In the genomic region with DNA sequence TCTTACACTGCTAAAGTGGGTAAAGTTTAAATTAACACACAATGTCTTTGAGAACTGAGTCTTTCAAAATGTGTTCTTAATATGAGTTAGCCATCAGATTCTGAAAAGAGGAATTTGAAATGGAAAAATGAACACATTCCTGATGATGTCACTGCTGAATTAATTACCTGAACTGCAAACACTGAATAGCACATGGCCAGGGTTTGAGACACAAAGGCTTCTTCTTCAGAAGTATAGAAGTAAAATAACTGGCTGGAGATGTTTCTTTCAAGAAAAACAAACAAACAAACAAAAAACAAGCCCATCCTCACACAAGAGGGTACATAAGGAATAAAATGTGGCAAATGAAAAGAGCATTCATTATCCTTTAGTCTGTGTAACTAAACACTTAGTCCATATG, we compare ENCODE assay signal across 12 cellular contexts. TPM values are rescaled to one million over a fixed set of nuclear protein-coding genes. Genes with fewer than 3 reads are reported as not detected.
A peak's percentile ranks its signal among the peaks of the same experiment; 100 is the strongest.
DNase-seq lines count a peak whose midpoint lies in the region; FAIRE-seq and TF ChIP-seq lines count a peak whose summit lies in the region.
"Had no signal": no experiment of that assay in that cellular context is flagged by ENCODE, and none has a peak within 500 bp of the region (broad histone marks: within the 10 kb centered on the region; RNA-seq: fewer than 3 reads in every experiment).

No MANE protein-coding gene starts in this region.

- no peak overlapping the region for H3K9ac ChIP-seq in keratinocyte (ENCODE audit: control insufficient read depth, extremely low read depth, insufficient read depth, low read length)

- H3K9me3 ChIP-seq in keratinocyte (ENCODE audit: control insufficient read depth, low read depth, low read length) (no peaks in the 10 kb centered on the region), stomach (no peaks in the 10 kb centered on the region), prostate gland (no peaks in the 10 kb centered on the region)

- H3K79me2 ChIP-seq in keratinocyte (ENCODE audit: control insufficient read depth, insufficient read depth, low read length) = no peaks in the 10 kb centered on the region

- H3K4me1 ChIP-seq in keratinocyte (ENCODE audit: control insufficient read depth, extremely low read depth, insufficient read depth, low read length) (peaks cover 20% of the 10 kb centered on the region), stomach (peaks cover 0 to 29% (median 7%) of the 10 kb centered on the region in 4 donors), prostate gland (replicated peaks) (no peaks in the 10 kb centered on the region)

- DNase-seq in H4 (ENCODE audit: low spot score) (peak; percentile 18), astrocyte of the spinal cord (ENCODE audit: low read depth, low spot score) (peak; percentile 46), keratinocyte (ENCODE audit: low read depth, low spot score) (no peak), stomach (no peak), G401 (ENCODE audit: low spot score) (no peak), prostate gland (ENCODE audit: low spot score) (no peak), NCI-H146 treated with DMSO at 0.1 percent for 48 hours (lab: John Stamatoyannopoulos, UW; ENCODE audit: unreplicated experiment) (no peak)
- DNase-seq in effector CD4-positive, alpha-beta T cell = no peak
- DNase-seq: activated CD4-positive, alpha-beta memory T cell treated with anti-CD3 and anti-CD28 coated beads, Interleukin-2, amount 10 ng/mL, durations not matched to agents 7 days and 5 days; naive B cell; NCI-H2171 treated with DMSO at 0.1 percent for 48 hours; stimulated activated CD4-positive, alpha-beta T cell treated with anti-CD3 and anti-CD28 coated beads, Interleukin-12 subunit alpha, Interleukin-12 subunit beta, amount 100 ng/mL, for 4 hours had no signal

- no peak overlapping the region for H3K4me2 ChIP-seq in keratinocyte (ENCODE audit: control insufficient read depth, extremely low read depth, insufficient read depth, low read depth, low read length)

- H3K36me3 ChIP-seq in keratinocyte (ENCODE audit: control insufficient read depth in 2 of 2, extremely low read depth in 1 of 2, insufficient read depth in 2 of 2, low read length in 2 of 2) (no peaks in the 10 kb centered on the region), stomach (no peaks in the 10 kb centered on the region), prostate gland (no peaks in the 10 kb centered on the region)

- peak overlapping the region; percentile 45 for H3K27ac ChIP-seq in keratinocyte (ENCODE audit: control insufficient read depth, insufficient read depth, low read length)
- H3K27ac ChIP-seq in stomach = peak overlapping the region in 3 of 5 donors; percentile 15 to 36 (median 22)
- H3K27ac ChIP-seq in prostate gland = no peak overlapping the region

- no peak overlapping the region for H2AFZ ChIP-seq in keratinocyte (ENCODE audit: control insufficient read depth, low read length)

- no peak for TF ChIP-seq EP300 in stomach (IDR thresholded peaks at IDR 0.05)

- H3K27me3 ChIP-seq in keratinocyte (ENCODE audit: control insufficient read depth, extremely low read depth, insufficient read depth, low read length) = no peaks in the 10 kb centered on the region
- H3K27me3 ChIP-seq in stomach = peaks cover 0 to 7% (median 0%) of the 10 kb centered on the region in 3 donors
- no peaks in the 10 kb centered on the region for H3K27me3 ChIP-seq in prostate gland (replicated peaks; ENCODE audit: insufficient read depth)

- TF ChIP-seq CTCF in astrocyte of the spinal cord (IDR thresholded peaks at IDR 0.05; ENCODE audit: low read depth, low read length) (no peak), keratinocyte (optimal IDR thresholded peaks at IDR 0.05 in 1 of 3, IDR thresholded peaks at IDR 0.05 in 1 of 3, conservative IDR thresholded peaks at IDR 0.05 in 1 of 3; ENCODE audit: extremely low read depth in 1 of 3, insufficient read depth in 2 of 3, low read length in 3 of 3) (no peak), stomach (IDR thresholded peaks at IDR 0.05) (no peak), prostate gland (IDR thresholded peaks at IDR 0.05) (no peak)

- no peaks in the 10 kb centered on the region for H3K9me1 ChIP-seq in keratinocyte (ENCODE audit: control insufficient read depth, extremely low read depth, insufficient read depth, low read length)

- H4K20me1 ChIP-seq in keratinocyte (ENCODE audit: control insufficient read depth, extremely low read depth, insufficient read depth, low read length) = no peaks in the 10 kb centered on the region

- peak; percentile 66 for FAIRE-seq in keratinocyte (lab: Jason Lieb, UNC)

- intact Hi-C loops in stomach (cut with DNase I; ENCODE audit: low total_unique reads) (no loop called here), prostate gland (cut with DNase I) (loop anchor here (10.0 kb wide), 2 partner anchors 148 to 338 kb away; no protein-coding TSS in a partner anchor)

- H3K4me3 ChIP-seq in astrocyte of the spinal cord (ENCODE audit: low read depth, low read length) (no peak overlapping the region), keratinocyte (ENCODE audit: control insufficient read depth in 2 of 3, extremely low read depth in 1 of 3, insufficient read depth in 2 of 3, low read depth in 1 of 3, low read length in 3 of 3) (no peak overlapping the region), stomach (no peak overlapping the region), prostate gland (no peak overlapping the region)

- TF ChIP-seq POLR2A in stomach (IDR thresholded peaks at IDR 0.05) (no peak), prostate gland (IDR thresholded peaks at IDR 0.05) (no peak)

- dilution Hi-C loops in keratinocyte (cut with MboI; ENCODE audit: extremely low pct_ligation_motif_present, low sequenced_read_pairs) = no loop called here

- in situ Hi-C loops in astrocyte of the spinal cord (cut with HindIII; ENCODE audit: low sequenced_read_pairs) (no loop called here), G401 (cut with HindIII; ENCODE audit: low sequenced_read_pairs) (no loop called here)

RNA-seq across cellular contexts. Expression of gene GLIS3, which starts 7.1 kb away (rescaled TPM):
- total RNA-seq in H4 (2014; rRNA removed; shearing (Covaris generic)) = 2.5 and 4.5 TPM in 2 replicates
- 0.08 to 0.45 TPM (median 0.33 TPM) in 3 replicates for polyA plus RNA-seq in keratinocyte
- not detected for polyA plus RNA-seq in keratinocyte (2011; ENCODE audit: low read depth)
- 0.21 and 0.44 TPM in 2 replicates for polyA plus RNA-seq in keratinocyte (2011; cell fraction: cytosol; rRNA removed)
- polyA plus RNA-seq in keratinocyte (2011; cell fraction: nucleus; rRNA removed) = 0.55 and 1.2 TPM in 2 replicates
- 0.06 and 0.58 TPM in 2 replicates for polyA plus RNA-seq in keratinocyte (2012; ENCODE audit: low replicate concordance)
- 6.4 to 7.5 TPM (median 6.8 TPM) in 3 replicates for polyA minus RNA-seq in keratinocyte
- polyA minus RNA-seq in keratinocyte (2011; cell fraction: cytosol; rRNA and poly(A)+ RNA removed) = not detected
- 6.0 and 6.4 TPM in 2 replicates for polyA minus RNA-seq in keratinocyte (2011; cell fraction: nucleus; rRNA and poly(A)+ RNA removed)
- 10 to 100 TPM in 3 of 5 donors, 1 to 10 TPM in 1, not detected in 1; 6.7 to 37.3 (median 20.4) TPM for total RNA-seq in stomach
- 1 to 10 TPM in 2 of 3 donors, under 1 TPM in 1; 0.68 to 2.0 (median 1.7) TPM for polyA plus RNA-seq in stomach
- total RNA-seq in G401 (2014; rRNA removed; shearing (Covaris generic)) = 35.8 and 57.1 TPM in 2 replicates
- 10 to 100 TPM; 15.2 to 16.9 TPM for total RNA-seq in prostate gland

Comparison
In these comparisons a context has a peak if more than half of its experiments do, and no peak if none do; other contexts are left out.
1. DNase-seq: peak in H4 (single experiment) and astrocyte of the spinal cord (single experiment); none in keratinocyte (single experiment), stomach (single experiment), G401 (single experiment), effector CD4-positive, alpha-beta T cell (single experiment), prostate gland (single experiment) and NCI-H146 treated with DMSO at 0.1 percent for 48 hours (single experiment).
2. H3K27ac ChIP-seq: peak in keratinocyte (single experiment) and stomach (3 of 5); none in prostate gland (0 of 2).